In the genomic region with DNA sequence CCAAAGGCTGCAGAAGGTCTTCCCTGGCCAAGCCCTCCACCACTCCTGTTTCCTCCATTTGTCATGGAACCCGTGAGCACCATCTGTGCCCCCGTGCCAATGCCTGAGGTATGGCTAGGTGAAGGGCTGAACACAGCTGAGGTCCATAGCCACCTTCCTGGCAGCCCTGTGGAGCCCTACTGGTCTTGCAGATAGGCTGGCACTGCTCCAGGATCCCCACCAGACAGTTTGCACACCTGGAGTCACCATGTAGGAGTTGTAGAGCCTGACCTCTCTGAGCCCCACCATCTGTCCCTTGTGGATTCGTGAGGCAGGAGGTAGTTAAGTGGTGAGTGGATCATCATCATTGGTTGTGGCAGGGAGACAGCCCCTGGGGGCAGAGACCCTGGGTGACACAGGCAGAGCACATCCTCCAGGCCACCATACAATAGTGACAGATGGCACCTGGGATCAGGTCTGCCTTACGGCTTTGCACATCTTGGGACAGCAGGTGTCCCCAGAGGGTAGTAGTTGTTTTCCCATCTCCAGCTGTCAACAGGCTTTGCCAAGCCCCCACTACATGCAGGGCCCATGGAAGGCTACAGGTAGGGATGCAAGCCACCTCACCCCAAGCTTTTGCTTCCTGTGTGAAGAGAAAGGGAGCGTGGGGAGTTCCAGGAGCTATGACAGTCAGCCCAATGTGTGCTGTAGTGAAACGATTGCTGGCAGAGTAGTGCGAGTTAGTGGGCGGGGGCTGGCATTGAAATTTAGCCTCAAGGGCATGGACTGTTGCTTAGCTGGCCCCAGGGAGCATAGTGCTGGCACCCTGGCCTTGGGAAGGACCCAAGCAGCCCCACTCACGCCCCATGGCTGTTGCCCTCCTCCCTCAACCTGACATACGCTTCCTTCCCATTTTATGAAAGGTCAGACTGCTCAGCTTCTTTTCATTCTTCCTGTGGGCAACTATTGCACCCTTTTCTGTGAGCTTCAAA, we compare ENCODE assay signal across 14 cellular contexts. TPM values are rescaled to one million over a fixed set of nuclear protein-coding genes. Genes with fewer than 3 reads are reported as not detected.
DNase-seq lines count a peak whose midpoint lies in the region; ATAC-seq and TF ChIP-seq lines count a peak whose summit lies in the region.
"Had no signal": no experiment of that assay in that cellular context is flagged by ENCODE, and none has a peak within 500 bp of the region (broad histone marks: within the 10 kb centered on the region; RNA-seq: fewer than 3 reads in every experiment).

No MANE protein-coding gene starts in this region.

- H4K20me1 ChIP-seq in DOHH2 (ENCODE audit: control insufficient read depth, insufficient read depth, low read depth, low read length) = peaks cover 5% of the 10 kb centered on the region; the same call in 1 of the 2 replicates

- H3K27me3 ChIP-seq in CD4-positive, alpha-beta memory T cell (ENCODE audit: insufficient read depth, low read length) = no peaks in the 10 kb centered on the region
- no peaks in the 10 kb centered on the region for H3K27me3 ChIP-seq in DOHH2 (ENCODE audit: control insufficient read depth, low read length)
- no peaks in the 10 kb centered on the region for H3K27me3 ChIP-seq in upper lobe of left lung
- H3K27me3 ChIP-seq: colonic mucosa had no signal

- intact Hi-C loops in CD4-positive, alpha-beta memory T cell (cut with micrococcal nuclease) = loop anchor here (1.0 kb wide), 1 partner anchor 46 kb away; no protein-coding TSS in a partner anchor

- H3K9me2 ChIP-seq in DOHH2 (replicated peaks; ENCODE audit: control insufficient read depth, low read length) = no peaks in the 10 kb centered on the region

- no peaks in the 10 kb centered on the region for H3K9me3 ChIP-seq in CD4-positive, alpha-beta memory T cell (ENCODE audit: control insufficient read depth in 1 of 2, low read length in 2 of 2)
- H3K9me3 ChIP-seq in DOHH2 (ENCODE audit: control insufficient read depth, insufficient read depth, low read length) (no peaks in the 10 kb centered on the region), upper lobe of left lung (no peaks in the 10 kb centered on the region)
- H3K9me3 ChIP-seq: colonic mucosa, thoracic aorta had no signal

- H3K4me1 ChIP-seq in CD4-positive, alpha-beta memory T cell (ENCODE audit: insufficient read depth, low read length) = peaks cover 2% of the 10 kb centered on the region
- peaks cover 19% of the 10 kb centered on the region for H3K4me1 ChIP-seq in DOHH2 (ENCODE audit: control insufficient read depth, low read length)
- peaks cover 4 to 17% (median 13%) of the 10 kb centered on the region in 4 donors for H3K4me1 ChIP-seq in upper lobe of left lung
- H3K4me1 ChIP-seq: colonic mucosa had no signal

- H3K36me3 ChIP-seq in CD4-positive, alpha-beta memory T cell (ENCODE audit: insufficient read depth, low read length) = peaks cover 16% of the 10 kb centered on the region
- H3K36me3 ChIP-seq in DOHH2 (ENCODE audit: control insufficient read depth, low read length) (peaks cover 13% of the 10 kb centered on the region), upper lobe of left lung (peaks cover 0 to 43% (median 21%) of the 10 kb centered on the region in 4 donors)
- H3K36me3 ChIP-seq: colonic mucosa, thoracic aorta had no signal

- CTCF ChIA-PET in CD4-positive, alpha-beta memory T cell (lab: Charles Lee; ENCODE audit: partially characterized antibody) = interaction anchor here (1.3 to 16.0 kb wide), 4 partner anchors 19 to 46 kb away, joined by 3 to 181 read pairs (median 54); no protein-coding TSS in a partner anchor

- peak overlapping the region; percentile 35 for H3K4me2 ChIP-seq in DOHH2 (ENCODE audit: low read length)
- H3K4me2 ChIP-seq: KMS-11 had no signal

- no peak overlapping the region for H3K27ac ChIP-seq in CD4-positive, alpha-beta memory T cell (ENCODE audit: low read depth, low read length)
- no peak overlapping the region for H3K27ac ChIP-seq in DOHH2 (ENCODE audit: low read depth, low read length)
- H3K27ac ChIP-seq in upper lobe of left lung = no peak overlapping the region
- H3K27ac ChIP-seq: colonic mucosa, KMS-11, thoracic aorta had no signal

- no peak for TF ChIP-seq EP300 in upper lobe of left lung (IDR thresholded peaks at IDR 0.05)

- POLR2A ChIA-PET in CD4-positive, alpha-beta memory T cell (lab: Charles Lee; ENCODE audit: partially characterized antibody) = interaction anchor here (0.6 to 9.0 kb wide), 2 partner anchors 11 to 27 kb away, joined by 3 to 97 read pairs; no protein-coding TSS in a partner anchor

- DNase-seq in CD4-positive, alpha-beta memory T cell = no peak
- peak; percentile 57 for DNase-seq in NCI-H510A treated with DMSO at 0.1 percent for 48 hours (lab: John Stamatoyannopoulos, UW)
- DNase-seq in effector memory CD8-positive, alpha-beta T cell = no peak
- DNase-seq in islet precursor cell = no peak
- DNase-seq in GM03348 (ENCODE audit: low spot score) = no peak
- no peak for DNase-seq in upper lobe of left lung
- DNase-seq: activated CD4-positive, alpha-beta memory T cell treated with anti-CD3 and anti-CD28 coated beads for 36 hours; colonic mucosa had no signal

- no peak for TF ChIP-seq CTCF in DOHH2 (IDR thresholded peaks at IDR 0.05; ENCODE audit: low read depth, low read length, poor library complexity, severe bottlenecking)
- TF ChIP-seq CTCF in upper lobe of left lung (IDR thresholded peaks at IDR 0.05) = no peak

- H3K4me1 Mint-ChIP-seq in CD4-positive, alpha-beta memory T cell = peaks cover 3 to 8% (median 5%) of the 10 kb centered on the region in 4 donors
- H3K4me1 Mint-ChIP-seq in effector memory CD8-positive, alpha-beta T cell (ENCODE audit: low read depth in 2 of 2) = peaks cover 5 to 8% of the 10 kb centered on the region in 2 donors

- no peaks in the 10 kb centered on the region for H3K9me3 Mint-ChIP-seq in CD4-positive, alpha-beta memory T cell
- H3K9me3 Mint-ChIP-seq in effector memory CD8-positive, alpha-beta T cell = no peaks in the 10 kb centered on the region
- H3K9me3 Mint-ChIP-seq: activated CD4-positive, alpha-beta memory T cell treated with anti-CD3 and anti-CD28 coated beads for 36 hours; activated naive CD4-positive, alpha-beta T cell treated with anti-CD3 and anti-CD28 coated beads, Interleukin-2, amount 50 U/mL, for 24 hours; T-helper 2 cell treated with Interferon-gamma antibody and Interleukin-4, amounts not matched to agents 5 μg/mL and 100 μg/mL, for 36 hours had no signal

- no peak overlapping the region for H3K4me3 Mint-ChIP-seq in CD4-positive, alpha-beta memory T cell
- H3K4me3 Mint-ChIP-seq in effector memory CD8-positive, alpha-beta T cell = no peak overlapping the region
- H3K4me3 Mint-ChIP-seq: activated CD4-positive, alpha-beta memory T cell treated with anti-CD3 and anti-CD28 coated beads for 36 hours; activated naive CD4-positive, alpha-beta T cell treated with anti-CD3 and anti-CD28 coated beads, Interleukin-2, amount 50 U/mL, for 24 hours; T-helper 2 cell treated with Interferon-gamma antibody and Interleukin-4, amounts not matched to agents 5 μg/mL and 100 μg/mL, for 36 hours had no signal

- no peaks in the 10 kb centered on the region for H3F3A ChIP-seq in DOHH2 (ENCODE audit: control insufficient read depth, insufficient read depth)

- H3K79me2 ChIP-seq in DOHH2 (ENCODE audit: control insufficient read depth, low read length) = no peaks in the 10 kb centered on the region

- no peaks in the 10 kb centered on the region for H3K27me3 Mint-ChIP-seq in CD4-positive, alpha-beta memory T cell
- H3K27me3 Mint-ChIP-seq in effector memory CD8-positive, alpha-beta T cell = no peaks in the 10 kb centered on the region
- H3K27me3 Mint-ChIP-seq: activated CD4-positive, alpha-beta memory T cell treated with anti-CD3 and anti-CD28 coated beads for 36 hours; activated naive CD4-positive, alpha-beta T cell treated with anti-CD3 and anti-CD28 coated beads, Interleukin-2, amount 50 U/mL, for 24 hours had no signal

- no peak for TF ChIP-seq POLR2A in upper lobe of left lung (IDR thresholded peaks at IDR 0.05)

- 81 to 85% methylated on average over 9 to 10 of the region's 10 CpGs for WGBS in upper lobe of left lung, 2 donors

- no peak for ATAC-seq in effector memory CD8-positive, alpha-beta T cell (replicated peaks)
- no peak for ATAC-seq in HG02642 (IDR thresholded peaks at IDR 0.05; ENCODE audit: poor library complexity, unreplicated experiment)
- no peak for ATAC-seq in upper lobe of left lung (ENCODE audit: low FRiP score in 2 of 2)

- no peak overlapping the region for H3K4me3 ChIP-seq in CD4-positive, alpha-beta memory T cell (ENCODE audit: low read length in 2 of 2)
- no peak overlapping the region for H3K4me3 ChIP-seq in DOHH2 (ENCODE audit: low read length)
- no peak overlapping the region for H3K4me3 ChIP-seq in upper lobe of left lung
- H3K4me3 ChIP-seq: colonic mucosa, thoracic aorta had no signal

- H3K27ac Mint-ChIP-seq in CD4-positive, alpha-beta memory T cell = peak overlapping the region in 4 of 7 donors; percentile 43 to 78 (median 66)
- peak overlapping the region; percentile 60 to 85 for H3K27ac Mint-ChIP-seq in effector memory CD8-positive, alpha-beta T cell
- H3K27ac Mint-ChIP-seq: activated CD4-positive, alpha-beta memory T cell treated with anti-CD3 and anti-CD28 coated beads for 36 hours; T-helper 2 cell treated with Interferon-gamma antibody and Interleukin-4, amounts not matched to agents 5 μg/mL and 100 μg/mL, for 36 hours had no signal

- H3K36me3 Mint-ChIP-seq in CD4-positive, alpha-beta memory T cell = peaks cover 11 to 40% of the 10 kb centered on the region in 2 donors
- peaks cover 2% of the 10 kb centered on the region for H3K36me3 Mint-ChIP-seq in effector memory CD8-positive, alpha-beta T cell (ENCODE audit: insufficient read depth)
- H3K36me3 Mint-ChIP-seq: activated naive CD4-positive, alpha-beta T cell treated with anti-CD3 and anti-CD28 coated beads, Interleukin-2, amount 50 U/mL, for 24 hours had no signal

RNA-seq across cellular contexts. Expression of gene SUSD2, which starts 52.4 kb away (rescaled TPM):
- under 1 TPM; 0.44 to 0.52 TPM for total RNA-seq in CD4-positive, alpha-beta memory T cell
- under 1 TPM in 1 of 2 donors, not detected in 1; 0.05 TPM for polyA plus RNA-seq in CD4-positive, alpha-beta memory T cell
- 100 to 1,000 TPM; 191 to 645 (median 348) TPM for total RNA-seq in upper lobe of left lung

Comparison
In these comparisons a context has a peak if more than half of its experiments do, and no peak if none do; other contexts are left out.
1. RNA of gene SUSD2, which starts 52.4 kb away (total RNA-seq): 191 to 645 TPM in upper lobe of left lung; 0.44 to 0.52 TPM in CD4-positive, alpha-beta memory T cell; every median in the first group is over 100 times any median in the second.